25 cellular contexts compared by ENCODE assay signal in the genomic region with DNA sequence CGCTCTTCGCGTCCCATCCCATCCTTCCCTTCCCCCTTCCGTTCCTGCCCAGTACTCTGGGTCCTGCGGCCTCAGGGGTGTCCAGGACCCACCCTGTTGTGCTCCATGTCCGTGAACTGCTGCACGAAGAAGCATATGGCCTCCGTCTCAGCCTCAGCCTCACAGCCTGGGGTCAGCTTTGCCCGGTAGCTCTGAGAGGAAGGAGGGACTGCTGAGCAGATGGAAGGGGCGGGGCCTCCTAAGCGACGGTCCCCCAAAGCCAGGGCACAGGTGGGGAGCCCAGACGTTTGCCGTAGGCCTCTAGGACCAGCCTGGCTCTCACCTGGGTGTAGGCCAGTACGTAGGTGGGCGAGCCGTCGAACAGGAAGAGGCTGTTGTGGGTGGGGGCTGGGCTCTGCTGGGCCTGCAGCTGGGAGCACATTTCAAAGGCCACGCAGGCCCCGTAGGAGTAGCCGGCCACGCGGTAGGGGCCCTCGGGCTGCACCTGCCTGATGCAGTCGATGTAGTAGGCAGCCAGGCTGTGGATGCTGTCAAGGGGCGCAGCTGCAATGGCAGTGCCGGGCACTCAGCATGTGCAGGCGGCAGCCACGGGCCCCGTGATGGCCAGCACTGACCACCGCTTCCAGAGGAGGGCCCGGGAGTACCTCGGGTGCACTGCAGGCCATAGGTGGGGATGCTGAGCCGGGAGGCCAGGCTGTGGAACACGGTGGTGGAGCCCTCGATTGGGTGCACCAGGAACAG.
"Had no signal": no experiment of that assay in that cellular context is flagged by ENCODE, and none has a peak within 500 bp of the region (broad histone marks: within the 10 kb centered on the region; RNA-seq: fewer than 3 reads in every experiment).

No MANE protein-coding gene starts in this region.

- DNase-seq: activated CD4-positive, alpha-beta T cell treated with anti-CD3 and anti-CD28 coated beads for 36 hours; activated CD4-positive, alpha-beta T cell treated with anti-CD3 and anti-CD28 coated beads, Interleukin-2, amount 50 U/mL, for 1 hour; activated CD8-positive, alpha-beta memory T cell treated with anti-CD3 and anti-CD28 coated beads, Interleukin-2, amount 50 U/mL, for 4 hours; activated CD8-positive, alpha-beta T cell treated with anti-CD3 and anti-CD28 coated beads for 36 hours; activated gamma-delta T cell treated with Interleukin-2 at 50 U/mL for 16 hours; activated naive CD4-positive, alpha-beta T cell treated with anti-CD3 and anti-CD28 coated beads, Interleukin-2, amount 10 ng/mL, durations not matched to agents 7 days and 5 days; activated naive CD8-positive, alpha-beta T cell treated with anti-CD3 and anti-CD28 coated beads, Interleukin-2, amount 10 ng/mL, durations not matched to agents 7 days and 5 days; activated T-cell treated with anti-CD3 and anti-CD28 coated beads, Interleukin-2, amount 50 U/mL, for 72 hours; adrenal gland; anterior cingulate cortex; central memory CD4-positive, alpha-beta T cell; KG1; NCI-H1092; NCI-H1417; NCI-H1694; NCI-H2029; NCI-H345; NCI-H510A; NCI-H526 treated with DMSO at 0.1 percent for 48 hours; PC-9; SIG-M5; T-cell; T-helper 2 cell; T1000 had no signal

- H3K27me3 ChIP-seq: adrenal gland had no signal

- H3K4me1 ChIP-seq: adrenal gland had no signal

- H3K4me2 ChIP-seq: PC-9 had no signal

- H2AFZ ChIP-seq: PC-9 had no signal

- H3K9me3 ChIP-seq: adrenal gland had no signal

- ATAC-seq: activated CD4-positive, alpha-beta T cell treated with anti-CD3 and anti-CD28 coated beads for 36 hours; activated CD8-positive, alpha-beta T cell treated with anti-CD3 and anti-CD28 coated beads for 36 hours; activated T-cell treated with anti-CD3 and anti-CD28 coated beads, Interleukin-2, amount 50 U/mL, for 72 hours had no signal

- H3K4me3 ChIP-seq: adrenal gland, PC-9 had no signal

- H3K27ac ChIP-seq: adrenal gland, PC-9, VCaP had no signal
